Comparison of ENCODE assay signal across 8 cellular contexts in genomic region chr7:92446869-92447238, GRCh38. TPM values are rescaled to one million over a fixed set of nuclear protein-coding genes. Genes with fewer than 3 reads are reported as not detected.
A peak's percentile ranks its signal among the peaks of the same experiment; 100 is the strongest.
DNase-seq lines count a peak whose midpoint lies in the region; ATAC-seq lines count a peak whose summit lies in the region.

No MANE protein-coding gene starts in this region.

- DNase-seq in activated T-helper 1 cell treated with anti-CD3 and anti-CD28 coated beads, Interleukin-12 subunit alpha, Interleukin-12 subunit beta, Interleukin-2, Interleukin-4 antibody, amounts not matched to agents 30 ng/mL and 10 ng/mL and 1 ng/mL, durations not matched to agents 14 hours and 24 hours and 36 hours (ENCODE audit: low spot score) = no peak
- DNase-seq in stimulated activated naive CD8-positive, alpha-beta T cell treated with anti-CD3 and anti-CD28 coated beads, Interleukin-15, Interleukin-2, amounts not matched to agents 100 U/mL and 50 U/mL, for 24 hours = peak; percentile 16
- no peak for DNase-seq in stimulated activated CD4-positive, alpha-beta T cell treated with anti-CD3 and anti-CD28 coated beads, Interleukin-4, amount 100 ng/mL, for 4 hours
- no peak for DNase-seq in NCI-H2029 (lab: John Stamatoyannopoulos, UW)

- ATAC-seq in stimulated activated naive CD8-positive, alpha-beta T cell treated with anti-CD3 and anti-CD28 coated beads, Interleukin-15, Interleukin-2, amounts not matched to agents 100 U/mL and 50 U/mL, for 24 hours = no peak
- ATAC-seq in HG02623 (IDR thresholded peaks at IDR 0.05; ENCODE audit: unreplicated experiment) (no peak), HG03571 (IDR thresholded peaks at IDR 0.05; ENCODE audit: unreplicated experiment) (no peak)

- H3K4me1 ChIP-seq in HUES64 (ENCODE audit: insufficient read depth, low read length) (peaks cover 9% of the 10 kb centered on the region; the same call in 1 of the 2 replicates), iPS-20b (ENCODE audit: insufficient read depth, low read length) (peaks cover 6% of the 10 kb centered on the region)

- peak overlapping the region; percentile 86 for H3K4me3 Mint-ChIP-seq in activated T-helper 1 cell treated with anti-CD3 and anti-CD28 coated beads, Interleukin-12 subunit alpha, Interleukin-12 subunit beta, Interleukin-2, Interleukin-4 antibody, amounts not matched to agents 30 ng/mL and 10 ng/mL and 1 ng/mL, durations not matched to agents 14 hours and 24 hours and 36 hours

- H3K36me3 ChIP-seq in HUES64 (ENCODE audit: insufficient read depth, low read length) = peaks cover 33% of the 10 kb centered on the region
- H3K36me3 ChIP-seq in iPS-20b (ENCODE audit: insufficient read depth, low read depth, low read length) = peaks cover 27% of the 10 kb centered on the region

- H3K27me3 ChIP-seq in HUES64 (ENCODE audit: insufficient read depth, low read length) = no peaks in the 10 kb centered on the region
- no peaks in the 10 kb centered on the region for H3K27me3 ChIP-seq in iPS-20b (ENCODE audit: insufficient read depth, low read length)

- peak overlapping the region; percentile 92 for H3K27ac Mint-ChIP-seq in activated T-helper 1 cell treated with anti-CD3 and anti-CD28 coated beads, Interleukin-12 subunit alpha, Interleukin-12 subunit beta, Interleukin-2, Interleukin-4 antibody, amounts not matched to agents 30 ng/mL and 10 ng/mL and 1 ng/mL, durations not matched to agents 14 hours and 24 hours and 36 hours

- 69% methylated on average over 17 of the region's 17 CpGs for WGBS in HUES64

- H3K4me1 Mint-ChIP-seq in activated T-helper 1 cell treated with anti-CD3 and anti-CD28 coated beads, Interleukin-12 subunit alpha, Interleukin-12 subunit beta, Interleukin-2, Interleukin-4 antibody, amounts not matched to agents 30 ng/mL and 10 ng/mL and 1 ng/mL, durations not matched to agents 14 hours and 24 hours and 36 hours (ENCODE audit: low read depth) = peaks cover 15% of the 10 kb centered on the region

- no peaks in the 10 kb centered on the region for H3K27me3 Mint-ChIP-seq in activated T-helper 1 cell treated with anti-CD3 and anti-CD28 coated beads, Interleukin-12 subunit alpha, Interleukin-12 subunit beta, Interleukin-2, Interleukin-4 antibody, amounts not matched to agents 30 ng/mL and 10 ng/mL and 1 ng/mL, durations not matched to agents 14 hours and 24 hours and 36 hours (ENCODE audit: insufficient read depth)

- no peaks in the 10 kb centered on the region for H3K9me3 ChIP-seq in HUES64 (ENCODE audit: insufficient read depth, low read depth, low read length)
- no peaks in the 10 kb centered on the region for H3K9me3 ChIP-seq in iPS-20b (ENCODE audit: insufficient read depth, low read depth, low read length)

- no peaks in the 10 kb centered on the region for H3K9me3 Mint-ChIP-seq in activated T-helper 1 cell treated with anti-CD3 and anti-CD28 coated beads, Interleukin-12 subunit alpha, Interleukin-12 subunit beta, Interleukin-2, Interleukin-4 antibody, amounts not matched to agents 30 ng/mL and 10 ng/mL and 1 ng/mL, durations not matched to agents 14 hours and 24 hours and 36 hours

- intact Hi-C loops in activated T-helper 1 cell treated with anti-CD3 and anti-CD28 coated beads, Interleukin-12 subunit alpha, Interleukin-12 subunit beta, Interleukin-2, Interleukin-4 antibody, amounts not matched to agents 30 ng/mL and 10 ng/mL and 1 ng/mL, durations not matched to agents 14 hours and 24 hours and 36 hours (cut with micrococcal nuclease) = loop anchor here (1.0 to 10.0 kb wide), 12 partner anchors 23 to 1362 kb away; partner anchors contain the start of genes AKAP9, CYP51A1, FZD1 and MTERF1

- H3K4me3 ChIP-seq in HUES64 (ENCODE audit: low read length) (peak overlapping the region; percentile 99), iPS-20b (ENCODE audit: low read length) (peak overlapping the region; percentile 95; the same call in 1 of the 2 replicates)

- peaks cover 13% of the 10 kb centered on the region for H3K36me3 Mint-ChIP-seq in activated T-helper 1 cell treated with anti-CD3 and anti-CD28 coated beads, Interleukin-12 subunit alpha, Interleukin-12 subunit beta, Interleukin-2, Interleukin-4 antibody, amounts not matched to agents 30 ng/mL and 10 ng/mL and 1 ng/mL, durations not matched to agents 14 hours and 24 hours and 36 hours (ENCODE audit: low read depth)

- H3K27ac ChIP-seq in HUES64 (ENCODE audit: low read depth, low read length) = no peak overlapping the region
- H3K27ac ChIP-seq in iPS-20b (ENCODE audit: low read length) = no peak overlapping the region

- H3K9ac ChIP-seq in HUES64 (ENCODE audit: low read depth, low read length) (peak overlapping the region; percentile 67; the same call in 1 of the 2 replicates), iPS-20b (ENCODE audit: low read depth, low read length) (peak overlapping the region; percentile 93; the same call in 1 of the 2 replicates)

RNA-seq across cellular contexts. Expression of gene GATAD1, which starts 0.4 kb away (rescaled TPM):
- 25.0 TPM for polyA plus RNA-seq in HUES64 (2013, experiment 1 of 2)
- polyA plus RNA-seq in HUES64 (2013, experiment 2 of 2) = 24.6 TPM
- 18.4 and 18.8 TPM in 2 replicates for total RNA-seq in activated T-helper 1 cell treated with anti-CD3 and anti-CD28 coated beads, Interleukin-12 subunit alpha, Interleukin-12 subunit beta, Interleukin-2, Interleukin-4 antibody, amounts not matched to agents 30 ng/mL and 10 ng/mL and 1 ng/mL, durations not matched to agents 14 hours and 24 hours and 36 hours

RNA-seq across cellular contexts. Expression of gene ERVW-1, which starts 30.9 kb away (rescaled TPM):
- 0.10 TPM for polyA plus RNA-seq in HUES64 (2013, experiment 1 of 2)
- polyA plus RNA-seq in HUES64 (2013, experiment 2 of 2) = 0.19 TPM
- not detected in 2 replicates for total RNA-seq in activated T-helper 1 cell treated with anti-CD3 and anti-CD28 coated beads, Interleukin-12 subunit alpha, Interleukin-12 subunit beta, Interleukin-2, Interleukin-4 antibody, amounts not matched to agents 30 ng/mL and 10 ng/mL and 1 ng/mL, durations not matched to agents 14 hours and 24 hours and 36 hours
